In the genomic region with DNA sequence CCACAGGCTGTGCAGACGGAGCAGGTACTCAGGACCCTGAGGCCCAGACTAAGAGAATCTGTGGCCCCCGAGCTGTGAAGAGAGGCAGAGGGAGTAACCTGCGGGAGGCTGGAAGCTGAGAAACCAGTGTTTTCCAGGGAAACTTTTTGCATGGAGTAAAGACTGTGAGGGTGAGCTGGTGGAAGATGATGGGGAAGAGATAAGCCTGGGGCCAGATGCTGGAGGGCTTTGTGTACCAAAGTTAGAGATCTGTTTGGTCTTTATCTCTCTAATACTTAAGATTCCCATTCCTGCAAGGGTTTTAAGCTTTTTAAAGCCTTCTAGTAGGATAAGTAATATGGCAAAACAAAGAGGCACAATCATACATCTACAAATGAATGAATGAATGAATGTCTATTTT, we compare ENCODE assay signal across 28 cellular contexts.
"Had no signal": no experiment of that assay in that cellular context is flagged by ENCODE, and none has a peak within 500 bp of the region (broad histone marks: within the 10 kb centered on the region; RNA-seq: fewer than 3 reads in every experiment).

No MANE protein-coding gene starts in this region.

- H3K4me3 ChIP-seq: left lung, pancreas, prostate gland, skin epidermis, suprapubic skin, thoracic aorta, tibial artery, uterus had no signal

- H3K36me3 ChIP-seq: left lung, pancreas, prostate gland, suprapubic skin, thoracic aorta, tibial artery, uterus had no signal

- H3K36me3 Mint-ChIP-seq: memory B cell; naive thymus-derived CD8-positive, alpha-beta T cell; type B pancreatic cell had no signal

- H3K4me3 Mint-ChIP-seq: immature natural killer cell; memory B cell; naive thymus-derived CD8-positive, alpha-beta T cell; nephron; neural crest cell; stimulated activated naive CD8-positive, alpha-beta T cell treated with anti-CD3 and anti-CD28 coated beads, Interleukin-15, Interleukin-2, amounts not matched to agents 100 ng/mL and 50 ng/mL, for 24 hours; type B pancreatic cell had no signal

- H3K27me3 ChIP-seq: left lung, pancreas, suprapubic skin, tibial artery, uterus had no signal

- H3K4me1 Mint-ChIP-seq: memory B cell; naive thymus-derived CD8-positive, alpha-beta T cell; nephron had no signal

- H3K27ac ChIP-seq: left lung, pancreas, prostate gland, skin epidermis, suprapubic skin, thoracic aorta, tibial artery, uterus had no signal

- H3K9me3 ChIP-seq: left lung, pancreas, prostate gland, suprapubic skin, thoracic aorta, tibial artery, uterus had no signal

- H3K4me1 ChIP-seq: left lung, pancreas, prostate gland, suprapubic skin, tibial artery, uterus had no signal

- DNase-seq: hypothalamus; immature natural killer cell; kidney; left colon; left lung; naive thymus-derived CD8-positive, alpha-beta T cell; nucleus accumbens; pancreas; posterior cingulate gyrus; retina; right cardiac atrium; stimulated activated CD4-positive, alpha-beta T cell treated with anti-CD3 and anti-CD28 coated beads, Interleukin-12 subunit alpha, Interleukin-12 subunit beta, amount 100 ng/mL, for 4 hours; stimulated activated CD4-positive, alpha-beta T cell treated with anti-CD3 and anti-CD28 coated beads, Interleukin-15, amount 100 ng/mL, for 24 hours; stimulated activated CD4-positive, alpha-beta T cell treated with anti-CD3 and anti-CD28 coated beads, Interleukin-2, amount 100 ng/mL, for 24 hours; stimulated activated CD4-positive, alpha-beta T cell treated with anti-CD3 and anti-CD28 coated beads, Interleukin-4, amount 100 ng/mL, for 1 hour; stimulated activated naive CD4-positive, alpha-beta T cell; tibial artery; uterus had no signal

- H3K27me3 Mint-ChIP-seq: stimulated activated naive CD8-positive, alpha-beta T cell treated with anti-CD3 and anti-CD28 coated beads, Interleukin-15, Interleukin-2, amounts not matched to agents 100 ng/mL and 50 ng/mL, for 24 hours; type B pancreatic cell had no signal

- H3K9me3 Mint-ChIP-seq: memory B cell; naive thymus-derived CD8-positive, alpha-beta T cell; nephron; neural crest cell; stimulated activated naive CD8-positive, alpha-beta T cell treated with anti-CD3 and anti-CD28 coated beads, Interleukin-15, Interleukin-2, amounts not matched to agents 100 ng/mL and 50 ng/mL, for 24 hours; type B pancreatic cell had no signal

- ATAC-seq: left colon; left lung; naive thymus-derived CD8-positive, alpha-beta T cell; pancreas; right cardiac atrium; sciatic nerve had no signal

- H3K27ac Mint-ChIP-seq: memory B cell; nephron; stimulated activated naive CD8-positive, alpha-beta T cell treated with anti-CD3 and anti-CD28 coated beads, Interleukin-15, Interleukin-2, amounts not matched to agents 100 ng/mL and 50 ng/mL, for 24 hours; type B pancreatic cell had no signal
